In genomic region chr17:76150712-76151622, GRCh38 we compare ENCODE assay signal across 20 cellular contexts. TPM values are rescaled to one million over a fixed set of nuclear protein-coding genes. Genes with fewer than 3 reads are reported as not detected.
DNase-seq lines count a peak whose midpoint lies in the region; ATAC-seq, FAIRE-seq and TF ChIP-seq lines count a peak whose summit lies in the region.
"Had no signal": no experiment of that assay in that cellular context is flagged by ENCODE, and none has a peak within 500 bp of the region (broad histone marks: within the 10 kb centered on the region; RNA-seq: fewer than 3 reads in every experiment).

No MANE protein-coding gene starts in this region.

- ATAC-seq in CD4-positive, alpha-beta T cell (ENCODE audit: poor library complexity) = no peak
- ATAC-seq in left cardiac atrium = no peak
- ATAC-seq in HG03432 (IDR thresholded peaks at IDR 0.05; ENCODE audit: unreplicated experiment) = no peak
- ATAC-seq: left ventricle myocardium superior, pancreas had no signal

- H2BK5ac ChIP-seq in neuronal stem cell (ENCODE audit: low read length) = no peak overlapping the region

- H3K79me1 ChIP-seq in neuronal stem cell (ENCODE audit: low read depth, low read length) = peaks cover 1% of the 10 kb centered on the region

- H3K27ac Mint-ChIP-seq in CD4-positive, alpha-beta T cell = peak overlapping the region; percentile 99
- H3K27ac Mint-ChIP-seq in brain = peak overlapping the region; percentile 8 to 82 (median 66)

- no peak overlapping the region for H3K4me3 ChIP-seq in neuronal stem cell (ENCODE audit: low read length in 2 of 2)
- H3K4me3 ChIP-seq: esophagus squamous epithelium, pancreas, vagina had no signal

- H3K9me3 Mint-ChIP-seq in CD4-positive, alpha-beta T cell = no peaks in the 10 kb centered on the region
- no peaks in the 10 kb centered on the region for H3K9me3 Mint-ChIP-seq in brain

- H2AFZ ChIP-seq in neuronal stem cell (ENCODE audit: low read length) = no peak overlapping the region

- no peak overlapping the region for H2BK12ac ChIP-seq in neuronal stem cell (ENCODE audit: low read length)

- no peak overlapping the region for H4K91ac ChIP-seq in neuronal stem cell (ENCODE audit: low read depth, low read length, poor library complexity)

- no peaks in the 10 kb centered on the region for H3K9me3 ChIP-seq in CD4-positive, alpha-beta T cell (ENCODE audit: control insufficient read depth, low read length)
- no peaks in the 10 kb centered on the region for H3K9me3 ChIP-seq in neuronal stem cell (replicated peaks in 1 of 2; ENCODE audit: control insufficient read depth in 2 of 2, insufficient read depth in 1 of 2, low read depth in 1 of 2, low read length in 2 of 2)
- H3K9me3 ChIP-seq: esophagus squamous epithelium, pancreas, vagina had no signal

- no peak overlapping the region for H3K14ac ChIP-seq in neuronal stem cell (ENCODE audit: low read length)

- H4K8ac ChIP-seq in neuronal stem cell (ENCODE audit: low read depth, low read length) = no peak overlapping the region

- H3K36me3 ChIP-seq in neuronal stem cell (replicated peaks in 1 of 2; ENCODE audit: control insufficient read depth in 2 of 2, insufficient read depth in 2 of 2, low read length in 2 of 2) = peaks cover 6 to 83% of the 10 kb centered on the region in 2 donors
- H3K36me3 ChIP-seq: esophagus squamous epithelium, pancreas, vagina had no signal

- peaks cover 74% of the 10 kb centered on the region for H3K36me3 Mint-ChIP-seq in CD4-positive, alpha-beta T cell (ENCODE audit: low read depth)
- peaks cover 6% of the 10 kb centered on the region for H3K36me3 Mint-ChIP-seq in brain

- peaks cover 70% of the 10 kb centered on the region for H3K4me1 Mint-ChIP-seq in CD4-positive, alpha-beta T cell (ENCODE audit: low read depth)
- peaks cover 13% of the 10 kb centered on the region for H3K4me1 Mint-ChIP-seq in brain

- peak overlapping the region; percentile 39 for H3K23ac ChIP-seq in neuronal stem cell (ENCODE audit: low read depth, low read length, poor library complexity)

- intact Hi-C loops in CD4-positive, alpha-beta T cell (cut with DNase I, micrococcal nuclease) = no loop called here
- intact Hi-C loops in left cardiac atrium (cut with DNase I) = no loop called here

- H3K27ac ChIP-seq in CD4-positive, alpha-beta T cell (ENCODE audit: low read depth, low read length) = peak overlapping the region; percentile 72
- no peak overlapping the region for H3K27ac ChIP-seq in neuronal stem cell (replicated peaks; ENCODE audit: low read length)
- H3K27ac ChIP-seq: pancreas, vagina had no signal

- no peaks in the 10 kb centered on the region for H3K27me3 ChIP-seq in CD4-positive, alpha-beta T cell (ENCODE audit: control insufficient read depth, insufficient read depth, low read length)
- no peaks in the 10 kb centered on the region for H3K27me3 ChIP-seq in neuronal stem cell (ENCODE audit: control insufficient read depth in 3 of 3, insufficient read depth in 3 of 3, low read depth in 1 of 3, low read length in 3 of 3)
- H3K27me3 ChIP-seq: esophagus squamous epithelium, pancreas, vagina had no signal

- no CpG with 5 or more reads among the region's 23 CpGs for WGBS in neuronal stem cell (ENCODE audit: extremely low coverage in 2 of 2, insufficient read length in 2 of 2, insufficient replicate concordance in 1 of 2), 2 donors

- CTCF ChIA-PET in CD4-positive, alpha-beta T cell (lab: Charles Lee) = interaction anchor here (1.1 to 2.1 kb wide), 3 partner anchors 30 to 128 kb away, joined by 4 to 13 read pairs (median 8); no protein-coding TSS in a partner anchor

- no peak for TF ChIP-seq CTCF in CD4-positive, alpha-beta T cell (IDR thresholded peaks at IDR 0.05)
- TF ChIP-seq CTCF in brain (conservative IDR thresholded peaks at IDR 0.05) = no peak

- no peaks in the 10 kb centered on the region for H3K4me1 ChIP-seq in neuronal stem cell (ENCODE audit: control insufficient read depth in 2 of 2, insufficient read depth in 1 of 2, low read depth in 1 of 2, low read length in 2 of 2)
- H3K4me1 ChIP-seq: pancreas, vagina had no signal

- no peaks in the 10 kb centered on the region for H3K27me3 Mint-ChIP-seq in CD4-positive, alpha-beta T cell
- no peaks in the 10 kb centered on the region for H3K27me3 Mint-ChIP-seq in brain

- no peak for FAIRE-seq in GM12891 (lab: Jason Lieb, UNC)
- FAIRE-seq: D721Med, G401.6, HTR-8/SVneo, pancreas had no signal

- no peak for DNase-seq in CD4-positive, alpha-beta T cell
- DNase-seq in GM12891 (ENCODE audit: insufficient read length, low spot score) = no peak
- DNase-seq in neuronal stem cell (ENCODE audit: low spot score) = no peak
- no peak for DNase-seq in left cardiac atrium
- no peak for DNase-seq in NCI-H1436 (lab: John Stamatoyannopoulos, UW)
- DNase-seq: amniotic stem cell; esophagus squamous epithelium; left ventricle myocardium superior; NCI-H1105 treated with DMSO at 0.1 percent for 48 hours; NCI-H69; OCI-M1; pancreas; stimulated activated CD4-positive, alpha-beta T cell treated with anti-CD3 and anti-CD28 coated beads, Interleukin-2, amount 100 ng/mL, for 48 hours had no signal

- TF ChIP-seq POLR2A in GM12891 (IDR thresholded peaks at IDR 0.05; ENCODE audit: low read depth, low read length) = no peak

- no peak overlapping the region for H2AK5ac ChIP-seq in neuronal stem cell (ENCODE audit: low read depth, low read length)

- no peak overlapping the region for H3K9ac ChIP-seq in neuronal stem cell (ENCODE audit: low read depth, low read length, poor library complexity)

- H3K4me3 Mint-ChIP-seq in CD4-positive, alpha-beta T cell = peak overlapping the region; percentile 45
- H3K4me3 Mint-ChIP-seq in brain = no peak overlapping the region

- POLR2A ChIA-PET in CD4-positive, alpha-beta T cell (lab: Charles Lee) = interaction anchor here (0.7 to 4.6 kb wide), 18 partner anchors 10 to 123 kb away, joined by 3 to 58 read pairs (median 6); partner anchors contain the start of genes FOXJ1 and UBALD2

- H2BK15ac ChIP-seq in neuronal stem cell (ENCODE audit: low read length) = no peak overlapping the region

- no peak overlapping the region for H3K4me2 ChIP-seq in neuronal stem cell (ENCODE audit: insufficient read depth, low read length, poor library complexity, severe bottlenecking)

- H3K18ac ChIP-seq in neuronal stem cell (ENCODE audit: low read length) = no peak overlapping the region

- H2BK120ac ChIP-seq in neuronal stem cell (ENCODE audit: low read depth, low read length) = no peak overlapping the region

- H3K4ac ChIP-seq in neuronal stem cell (ENCODE audit: low read length) = no peak overlapping the region

TF ChIP-seq in GM12891, 5 proteins besides CTCF, POLR2A, EP300 and RAD21:
- TF ChIP-seq TAF1 (IDR thresholded peaks at IDR 0.05; ENCODE audit: low read depth, low read length) (no peak), SPI1 (IDR thresholded peaks at IDR 0.05; ENCODE audit: low read depth, low read length) (peak; percentile 80)
TF ChIP-seq in GM12891: peak in this region for 1.

RNA-seq across cellular contexts. Expression of gene FOXJ1, which starts 9.9 kb away (rescaled TPM):
- total RNA-seq in CD4-positive, alpha-beta T cell = under 1 TPM; 0.63 to 0.89 TPM
- 0.09 TPM for polyA plus RNA-seq in GM12891 (2012; ENCODE audit: low read depth, missing spikeins)
- polyA plus RNA-seq in brain (ENCODE audit: insufficient read depth, low read depth, low replicate concordance) = 2.4 TPM
- 1.5 TPM for polyA plus RNA-seq in neuronal stem cell (2013, experiment 1 of 2)
- polyA plus RNA-seq in neuronal stem cell (2013, experiment 2 of 2) = 1.5 TPM
- total RNA-seq in left cardiac atrium = not detected
- total RNA-seq: left ventricle myocardium superior, LHCN-M2, vagina had no signal

RNA-seq across cellular contexts. Expression of gene EXOC7, which starts 47.4 kb away (rescaled TPM):
- 10 to 100 TPM; 88.1 to 90.6 TPM for total RNA-seq in CD4-positive, alpha-beta T cell
- polyA plus RNA-seq in GM12891 (2012; ENCODE audit: low read depth, missing spikeins) = 29.6 TPM
- 92.0 TPM for polyA plus RNA-seq in brain (ENCODE audit: insufficient read depth, low read depth, low replicate concordance)
- polyA plus RNA-seq in neuronal stem cell (2013, experiment 1 of 2) = 50.4 TPM
- polyA plus RNA-seq in neuronal stem cell (2013, experiment 2 of 2) = 47.0 TPM
- 10 to 100 TPM; 74.1 to 79.5 TPM for total RNA-seq in left cardiac atrium
